12 cellular contexts compared by ENCODE assay signal in the genomic region with DNA sequence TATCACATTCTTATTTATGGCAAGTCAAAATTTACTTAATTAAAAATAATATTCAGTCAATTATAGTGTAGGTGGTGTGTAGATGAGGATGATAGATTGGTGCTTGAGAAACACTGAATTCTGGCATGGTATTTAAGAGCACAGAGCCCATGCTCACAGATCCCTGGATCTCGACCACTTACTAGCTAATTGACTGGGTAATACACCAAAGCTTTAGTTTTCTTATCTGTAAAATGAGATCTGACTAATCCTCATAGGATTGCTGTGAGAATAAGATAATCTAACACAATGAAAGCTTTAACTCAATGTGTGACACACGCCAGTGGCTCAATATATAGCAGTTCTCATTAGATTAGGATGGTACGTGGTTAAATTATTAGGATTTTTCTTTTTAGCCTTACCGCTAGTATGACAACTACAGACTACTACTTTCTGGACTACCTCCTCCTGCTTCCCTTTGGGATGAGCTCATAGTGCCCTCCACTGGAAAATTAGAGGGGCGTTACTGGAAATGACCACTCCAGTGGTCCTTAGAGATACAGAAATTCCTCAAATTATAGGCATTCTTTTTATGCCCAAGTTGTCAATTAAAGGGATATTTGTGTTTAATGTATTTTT.
DNase-seq lines count a peak whose midpoint lies in the region; TF ChIP-seq lines count a peak whose summit lies in the region.
"Had no signal": no experiment of that assay in that cellular context is flagged by ENCODE, and none has a peak within 500 bp of the region (broad histone marks: within the 10 kb centered on the region; RNA-seq: fewer than 3 reads in every experiment).

No MANE protein-coding gene starts in this region.

- no peak overlapping the region for H3K4me3 ChIP-seq in AG04450 (ENCODE audit: low read depth, low read length)
- H3K4me3 ChIP-seq in HAP-1 = no peak overlapping the region
- H3K4me3 ChIP-seq: BLaER1 had no signal

- H4K8ac ChIP-seq in H9 (replicated peaks; ENCODE audit: insufficient read length, low read depth, low read length) = no peak overlapping the region

- H3K4me1 ChIP-seq in H9 (ENCODE audit: insufficient read depth, low read length) = no peaks in the 10 kb centered on the region
- no peaks in the 10 kb centered on the region for H3K4me1 ChIP-seq in HAP-1
- H3K4me1 ChIP-seq: BLaER1 had no signal

- no peak overlapping the region for H3K23ac ChIP-seq in H9 (ENCODE audit: insufficient read length, low read depth, low read length)

- no peak overlapping the region for H3K18ac ChIP-seq in H9 (ENCODE audit: insufficient read length, low read depth, low read length)

- no peaks in the 10 kb centered on the region for H3K79me1 ChIP-seq in H9 (ENCODE audit: insufficient read depth, low read depth, low read length, poor library complexity, severe bottlenecking)

- H3K36me3 ChIP-seq in HAP-1 (replicated peaks) = no peaks in the 10 kb centered on the region
- H3K36me3 ChIP-seq: BLaER1 had no signal

- H2BK120ac ChIP-seq in H9 (ENCODE audit: low read depth, low read length, poor library complexity, severe bottlenecking) = no peak overlapping the region

- no CpG with 5 or more reads among the region's 5 CpGs for WGBS in H9 (ENCODE audit: extremely low coverage, insufficient read length, low lambda C conversion rate)

- H3K14ac ChIP-seq in H9 (ENCODE audit: insufficient read depth, low read length) = no peak overlapping the region

- in situ Hi-C loops in HAP-1 (cut with MboI; ENCODE audit: low sequenced_read_pairs) = no loop called here

- H3K23me2 ChIP-seq in H9 (ENCODE audit: insufficient read length, low read depth, low read length, poor library complexity, severe bottlenecking) = no peaks in the 10 kb centered on the region

- H3K4ac ChIP-seq in H9 (ENCODE audit: low read depth, low read length) = no peak overlapping the region

- H3K9me3 ChIP-seq in AG04450 (ENCODE audit: control insufficient read depth, insufficient read depth, low read length) (no peaks in the 10 kb centered on the region), H9 (ENCODE audit: control insufficient read depth, low read depth, low read length) (no peaks in the 10 kb centered on the region), HAP-1 (no peaks in the 10 kb centered on the region)

- DNase-seq in AG04450 (ENCODE audit: low read depth, low spot score) (peak; percentile 4), H9 (no peak), amniotic epithelial cell (ENCODE audit: low read depth) (peak; percentile 68), iPS-NIHi11 (ENCODE audit: low spot score) (peak; percentile 31), NCI-H1436 (lab: John Stamatoyannopoulos, UW) (no peak), HAP-1 (ENCODE audit: low spot score in 2 of 2) (no peak), mucosa of gallbladder (ENCODE audit: low spot score) (no peak)
- no peak for DNase-seq in activated naive CD4-positive, alpha-beta T cell treated with anti-CD3 and anti-CD28 coated beads, Interleukin-2, amount 50 U/mL, for 16 hours
- DNase-seq: amniotic stem cell, RPMI8226 had no signal

- no peak overlapping the region for H3K27ac Mint-ChIP-seq in H9

- no peak overlapping the region for H3K4me3 Mint-ChIP-seq in H9
- H3K4me3 Mint-ChIP-seq: neural crest cell had no signal

- no peaks in the 10 kb centered on the region for H3K27me3 ChIP-seq in AG04450 (ENCODE audit: control insufficient read depth, insufficient read depth, low read length)
- H3K27me3 ChIP-seq in H9 (ENCODE audit: insufficient read depth, low read length) = no peaks in the 10 kb centered on the region
- H3K27me3 ChIP-seq in HAP-1 (ENCODE audit: low read depth) = no peaks in the 10 kb centered on the region
- H3K27me3 ChIP-seq: BLaER1 had no signal

- H2AFZ ChIP-seq in H9 (ENCODE audit: low read length) = no peak overlapping the region

- no peak overlapping the region for H4K91ac ChIP-seq in H9 (ENCODE audit: insufficient read length, low read depth, low read length)

- no peak overlapping the region for H2BK5ac ChIP-seq in H9 (ENCODE audit: insufficient read length, low read length)

- CTCF ChIA-PET in AG04450 (lab: Charles Lee) = interaction anchor here (0.5 to 1.7 kb wide), 8 partner anchors 14 to 585 kb away, joined by 3 to 16 read pairs (median 4); no protein-coding TSS in a partner anchor

- no peaks in the 10 kb centered on the region for H3K36me3 Mint-ChIP-seq in H9 (ENCODE audit: insufficient read depth in 1 of 3, low read depth in 3 of 3)

- no peak overlapping the region for H3K56ac ChIP-seq in H9 (ENCODE audit: insufficient read length, low read depth, low read length)

- no peak overlapping the region for H4K5ac ChIP-seq in H9 (ENCODE audit: insufficient read length, low read depth, low read length)

- no peak overlapping the region for H2BK12ac ChIP-seq in H9 (ENCODE audit: insufficient read length, low read depth, low read length)

- no peak overlapping the region for H2BK20ac ChIP-seq in H9 (ENCODE audit: low read depth, low read length, poor library complexity, severe bottlenecking)

- no peaks in the 10 kb centered on the region for H4K20me1 ChIP-seq in H9 (ENCODE audit: control insufficient read depth, insufficient read depth, insufficient read length)
- H4K20me1 ChIP-seq: BLaER1 had no signal

- H3K27me3 Mint-ChIP-seq in H9 (ENCODE audit: low read depth) = peaks cover 34% of the 10 kb centered on the region

- H3K9me3 Mint-ChIP-seq in H9 = no peaks in the 10 kb centered on the region
- H3K9me3 Mint-ChIP-seq: neural crest cell had no signal

- no peaks in the 10 kb centered on the region for H3K79me2 ChIP-seq in H9 (ENCODE audit: insufficient read depth, low read length)

- POLR2A ChIA-PET in AG04450 (lab: Yijun Ruan, JAX) = interaction anchor here (0.6 to 1.2 kb wide), 3 partner anchors 483 to 687 kb away, joined by 3 to 7 read pairs (median 3); partner anchors contain the start of gene TBX3

- H3K4me1 Mint-ChIP-seq in H9 = no peaks in the 10 kb centered on the region
- H3K4me1 Mint-ChIP-seq: neural crest cell had no signal

- no peak overlapping the region for H2AK5ac ChIP-seq in H9 (ENCODE audit: insufficient read length, low read length)

- H3K27ac ChIP-seq in AG04450 (ENCODE audit: low read depth, low read length) (no peak overlapping the region), H9 (ENCODE audit: insufficient read length, low read depth, low read length) (no peak overlapping the region)
- H3K27ac ChIP-seq: BLaER1 had no signal

- H2BK15ac ChIP-seq in H9 (ENCODE audit: low read depth, low read length) = no peak overlapping the region

- H3K4me2 ChIP-seq in H9 (ENCODE audit: insufficient read depth, insufficient read length, low read length) = no peak overlapping the region
- H3K4me2 ChIP-seq: BLaER1 had no signal

- no peak overlapping the region for H3T11ph ChIP-seq in H9 (ENCODE audit: low read length)

- H3K9ac ChIP-seq in H9 (ENCODE audit: extremely low read depth, insufficient read length, low read length) = no peak overlapping the region
- H3K9ac ChIP-seq: BLaER1 had no signal

- TF ChIP-seq CTCF in AG04450 (IDR thresholded peaks at IDR 0.05; ENCODE audit: low read depth, low read length) = peak; percentile 41
- TF ChIP-seq CTCF in H9 (conservative IDR thresholded peaks at IDR 0.05) = peak; percentile 54

Comparison
In these comparisons a context has a peak if more than half of its experiments do, and no peak if none do; other contexts are left out.
1. DNase-seq: peak in AG04450 (single experiment), amniotic epithelial cell (single experiment) and iPS-NIHi11 (single experiment); none in H9 (single experiment), NCI-H1436 (single experiment), HAP-1 (0 of 2), mucosa of gallbladder (single experiment) and activated naive CD4-positive, alpha-beta T cell treated with anti-CD3 and anti-CD28 coated beads, Interleukin-2, amount 50 U/mL, for 16 hours (single experiment).